Comparison of ENCODE assay signal across 24 cellular contexts in genomic region chr1:185776521-185776920, GRCh38.
"Had no signal": no experiment of that assay in that cellular context is flagged by ENCODE, and none has a peak within 500 bp of the region (broad histone marks: within the 10 kb centered on the region; RNA-seq: fewer than 3 reads in every experiment).

No MANE protein-coding gene starts in this region.

- H3K36me3 Mint-ChIP-seq: activated naive CD8-positive, alpha-beta T cell treated with anti-CD3 and anti-CD28 coated beads for 36 hours; immature natural killer cell; stimulated activated memory B cell treated with anti-CD40 and anti-IgM and Interleukin-4, amounts not matched to agents 10 μg/mL and 1 μg/mL and 100 μg/mL, for 72 hours had no signal

- DNase-seq: activated CD4-positive, alpha-beta T cell treated with anti-CD3 and anti-CD28 coated beads, Interleukin-2, amount 50 U/mL, for 4 hours; activated CD8-positive, alpha-beta memory T cell treated with anti-CD3 and anti-CD28 coated beads, Interleukin-2, amount 50 U/mL, for 48 hours; activated naive CD4-positive, alpha-beta T cell treated with Interleukin-2 at 50 U/mL for 16 hours; activated naive CD8-positive, alpha-beta T cell treated with anti-CD3 and anti-CD28 coated beads for 36 hours; activated T-cell treated with anti-CD3 and anti-CD28 coated beads, Interleukin-2, amount 50 U/mL, for 4 hours; amniotic stem cell; body of pancreas; effector CD8-positive, alpha-beta T cell; erythroblast; immature natural killer cell; lower lobe of right lung; mesendoderm; mucosa of descending colon; nephron progenitor cell; nucleus accumbens; posterior cingulate gyrus; small intestine; stimulated activated CD4-positive, alpha-beta T cell treated with anti-CD3 and anti-CD28 coated beads, Interleukin-15, amount 100 ng/mL, for 24 hours; stomach; T-helper 9 cell had no signal

- H3K4me1 Mint-ChIP-seq: activated naive CD8-positive, alpha-beta T cell treated with anti-CD3 and anti-CD28 coated beads for 36 hours; immature natural killer cell; stimulated activated memory B cell treated with anti-CD40 and anti-IgM and Interleukin-4, amounts not matched to agents 10 μg/mL and 1 μg/mL and 100 μg/mL, for 72 hours had no signal

- H3K27me3 Mint-ChIP-seq: dendritic cell treated with granulocyte-macrophage colony-stimulating factor and Interleukin-4, amounts not matched to agents 40 ng/mL and 50 ng/mL, for 4 days had no signal

- ATAC-seq: activated T-cell treated with anti-CD3 and anti-CD28 coated beads, Interleukin-2, amount 50 U/mL, for 4 hours; body of pancreas; left lobe of liver; lower lobe of right lung; mucosa of descending colon; sciatic nerve; stimulated activated memory B cell treated with anti-CD40 and anti-IgM and Interleukin-4, amounts not matched to agents 10 μg/mL and 1 μg/mL and 100 μg/mL, for 72 hours had no signal

- H3K27ac Mint-ChIP-seq: activated naive CD8-positive, alpha-beta T cell treated with anti-CD3 and anti-CD28 coated beads for 36 hours; dendritic cell treated with granulocyte-macrophage colony-stimulating factor and Interleukin-4, amounts not matched to agents 40 ng/mL and 50 ng/mL, for 4 days; immature natural killer cell; nephron progenitor cell; stimulated activated memory B cell treated with anti-CD40 and anti-IgM and Interleukin-4, amounts not matched to agents 10 μg/mL and 1 μg/mL and 100 μg/mL, for 72 hours had no signal

- H3K4me3 Mint-ChIP-seq: activated naive CD8-positive, alpha-beta T cell treated with anti-CD3 and anti-CD28 coated beads for 36 hours; activated T-cell treated with anti-CD3 and anti-CD28 coated beads, Interleukin-2, amount 50 U/mL, for 4 hours; dendritic cell treated with granulocyte-macrophage colony-stimulating factor and Interleukin-4, amounts not matched to agents 40 ng/mL and 50 ng/mL, for 4 days; immature natural killer cell; nephron progenitor cell; stimulated activated memory B cell treated with anti-CD40 and anti-IgM and Interleukin-4, amounts not matched to agents 10 μg/mL and 1 μg/mL and 100 μg/mL, for 72 hours had no signal

- H3K9me3 Mint-ChIP-seq: activated T-cell treated with anti-CD3 and anti-CD28 coated beads, Interleukin-2, amount 50 U/mL, for 4 hours; dendritic cell treated with granulocyte-macrophage colony-stimulating factor and Interleukin-4, amounts not matched to agents 40 ng/mL and 50 ng/mL, for 4 days; stimulated activated memory B cell treated with anti-CD40 and anti-IgM and Interleukin-4, amounts not matched to agents 10 μg/mL and 1 μg/mL and 100 μg/mL, for 72 hours had no signal
